Comparison of ENCODE assay signal across 27 cellular contexts in genomic region chr9:133836001-133836758, GRCh38.
"Had no signal": no experiment of that assay in that cellular context is flagged by ENCODE, and none has a peak within 500 bp of the region (broad histone marks: within the 10 kb centered on the region; RNA-seq: fewer than 3 reads in every experiment).

No MANE protein-coding gene starts in this region.

- H3K4me1 Mint-ChIP-seq: activated CD4-positive, alpha-beta T cell treated with anti-CD3 and anti-CD28 coated beads for 36 hours; activated naive CD4-positive, alpha-beta T cell treated with anti-CD3 and anti-CD28 coated beads, Interleukin-2, amount 50 U/mL, for 24 hours; immature natural killer cell; natural killer cell; stimulated activated effector memory CD8-positive, alpha-beta T cell treated with anti-CD3 and anti-CD28 coated beads, Interleukin-12 subunit alpha, Interleukin-12 subunit beta, amount 100 ng/mL, for 72 hours had no signal

- H3K9me3 Mint-ChIP-seq: activated B cell treated with CpG ODN at 0.5 μM for 24 hours; activated naive CD4-positive, alpha-beta T cell treated with anti-CD3 and anti-CD28 coated beads, Interleukin-2, amount 50 U/mL, for 24 hours; activated T-cell treated with anti-CD3 and anti-CD28 coated beads, Interleukin-2, amount 50 U/mL, for 72 hours; dendritic cell treated with granulocyte-macrophage colony-stimulating factor and Interleukin-4, amounts not matched to agents 40 ng/mL and 50 ng/mL, for 4 days; immature natural killer cell; natural killer cell; stimulated activated effector memory CD8-positive, alpha-beta T cell treated with anti-CD3 and anti-CD28 coated beads, Interleukin-12 subunit alpha, Interleukin-12 subunit beta, amount 100 ng/mL, for 72 hours; type B pancreatic cell had no signal

- H3K4me3 Mint-ChIP-seq: activated B cell treated with CpG ODN at 0.5 μM for 24 hours; activated CD4-positive, alpha-beta T cell treated with anti-CD3 and anti-CD28 coated beads for 36 hours; activated naive CD4-positive, alpha-beta T cell treated with anti-CD3 and anti-CD28 coated beads, Interleukin-2, amount 50 U/mL, for 24 hours; activated T-cell treated with anti-CD3 and anti-CD28 coated beads, Interleukin-2, amount 50 U/mL, for 72 hours; dendritic cell treated with granulocyte-macrophage colony-stimulating factor and Interleukin-4, amounts not matched to agents 40 ng/mL and 50 ng/mL, for 4 days; immature natural killer cell; natural killer cell; stimulated activated effector memory CD8-positive, alpha-beta T cell treated with anti-CD3 and anti-CD28 coated beads, Interleukin-12 subunit alpha, Interleukin-12 subunit beta, amount 100 ng/mL, for 72 hours; type B pancreatic cell had no signal

- H3K4me3 ChIP-seq: body of pancreas, ovary, prostate gland, right atrium auricular region, testis, vagina had no signal

- H3K27me3 Mint-ChIP-seq: activated B cell treated with CpG ODN at 0.5 μM for 24 hours; activated CD4-positive, alpha-beta T cell treated with anti-CD3 and anti-CD28 coated beads for 36 hours; activated naive CD4-positive, alpha-beta T cell treated with anti-CD3 and anti-CD28 coated beads, Interleukin-2, amount 50 U/mL, for 24 hours; dendritic cell treated with granulocyte-macrophage colony-stimulating factor and Interleukin-4, amounts not matched to agents 40 ng/mL and 50 ng/mL, for 4 days; type B pancreatic cell had no signal

- H3K36me3 Mint-ChIP-seq: activated naive CD4-positive, alpha-beta T cell treated with anti-CD3 and anti-CD28 coated beads, Interleukin-2, amount 50 U/mL, for 24 hours; immature natural killer cell; natural killer cell; stimulated activated effector memory CD8-positive, alpha-beta T cell treated with anti-CD3 and anti-CD28 coated beads, Interleukin-12 subunit alpha, Interleukin-12 subunit beta, amount 100 ng/mL, for 72 hours; type B pancreatic cell had no signal

- H3K27ac Mint-ChIP-seq: activated B cell treated with CpG ODN at 0.5 μM for 24 hours; activated CD4-positive, alpha-beta T cell treated with anti-CD3 and anti-CD28 coated beads for 36 hours; activated naive CD4-positive, alpha-beta T cell treated with anti-CD3 and anti-CD28 coated beads, Interleukin-2, amount 50 U/mL, for 24 hours; activated T-cell treated with anti-CD3 and anti-CD28 coated beads, Interleukin-2, amount 50 U/mL, for 72 hours; dendritic cell treated with granulocyte-macrophage colony-stimulating factor and Interleukin-4, amounts not matched to agents 40 ng/mL and 50 ng/mL, for 4 days; immature natural killer cell; natural killer cell; stimulated activated effector memory CD8-positive, alpha-beta T cell treated with anti-CD3 and anti-CD28 coated beads, Interleukin-12 subunit alpha, Interleukin-12 subunit beta, amount 100 ng/mL, for 72 hours; type B pancreatic cell had no signal

- H3K4me1 ChIP-seq: body of pancreas, foreskin keratinocyte, prostate gland, testis had no signal

- ATAC-seq: activated CD4-positive, alpha-beta T cell treated with anti-CD3 and anti-CD28 coated beads for 36 hours; activated T-cell treated with anti-CD3 and anti-CD28 coated beads, Interleukin-2, amount 50 U/mL, for 72 hours; body of pancreas; left ventricle myocardium superior; natural killer cell had no signal

- H3K27me3 ChIP-seq: body of pancreas, foreskin keratinocyte, neutrophil, ovary, right atrium auricular region, testis, vagina had no signal

- H3K9me3 ChIP-seq: body of pancreas, neutrophil, ovary, prostate gland, right atrium auricular region, testis, vagina had no signal

- H3K27ac ChIP-seq: body of pancreas, foreskin keratinocyte, neutrophil, ovary, prostate gland, right atrium auricular region, testis, vagina had no signal

- DNase-seq: activated B cell treated with CpG ODN at 0.5 μM for 24 hours; activated CD4-positive, alpha-beta T cell treated with anti-CD3 and anti-CD28 coated beads for 36 hours; activated CD4-positive, alpha-beta T cell treated with anti-CD3 and anti-CD28 coated beads, Interleukin-2, amount 50 U/mL, for 48 hours; activated effector memory CD4-positive, alpha-beta T cell treated with Interleukin-2 at 50 U/mL for 16 hours; activated T-cell treated with anti-CD3 and anti-CD28 coated beads, Interleukin-2, amount 50 U/mL, for 72 hours; anterior cingulate cortex; body of pancreas; caudate nucleus; effector CD4-positive, alpha-beta T cell; foreskin keratinocyte; immature natural killer cell; left ventricle myocardium superior; mammary epithelial cell; midbrain; natural killer cell; ovary; stimulated activated CD4-positive, alpha-beta T cell treated with anti-CD3 and anti-CD28 coated beads, Interleukin-1b, Interleukin-23, amount 100 ng/mL, for 48 hours; T-helper 1 cell; testis had no signal

- H3K36me3 ChIP-seq: neutrophil, ovary, prostate gland, right atrium auricular region, vagina had no signal
